11 cellular contexts compared by ENCODE assay signal in genomic region chr19:45215391-45216191, GRCh38. TPM values are rescaled to one million over a fixed set of nuclear protein-coding genes. Genes with fewer than 3 reads are reported as not detected.
DNase-seq lines count a peak whose midpoint lies in the region; ATAC-seq, FAIRE-seq and TF ChIP-seq lines count a peak whose summit lies in the region.
"Had no signal": no experiment of that assay in that cellular context is flagged by ENCODE, and none has a peak within 500 bp of the region (broad histone marks: within the 10 kb centered on the region; RNA-seq: fewer than 3 reads in every experiment).

No MANE protein-coding gene starts in this region.

- H3K36me3 ChIP-seq in keratinocyte (ENCODE audit: control insufficient read depth in 2 of 2, extremely low read depth in 1 of 2, insufficient read depth in 2 of 2, low read length in 2 of 2) (no peaks in the 10 kb centered on the region), thoracic aorta (no peaks in the 10 kb centered on the region)

- H3K27me3 ChIP-seq in keratinocyte (ENCODE audit: control insufficient read depth, extremely low read depth, insufficient read depth, low read length), result no peaks in the 10 kb centered on the region
- no peaks in the 10 kb centered on the region for H3K27me3 ChIP-seq in thoracic aorta (replicated peaks; ENCODE audit: insufficient read depth)

- peaks cover 17% of the 10 kb centered on the region for H3K4me1 ChIP-seq in keratinocyte (ENCODE audit: control insufficient read depth, extremely low read depth, insufficient read depth, low read length)
- peaks cover 6 to 8% of the 10 kb centered on the region in 2 donors for H3K4me1 ChIP-seq in thoracic aorta (ENCODE audit: control insufficient read depth in 1 of 2, low read depth in 2 of 2)

- H3K9me3 Mint-ChIP-seq in WTC11, result no peaks in the 10 kb centered on the region

- no peaks in the 10 kb centered on the region for H4K20me1 ChIP-seq in keratinocyte (ENCODE audit: control insufficient read depth, extremely low read depth, insufficient read depth, low read length)

- dilution Hi-C loops in keratinocyte (cut with MboI; ENCODE audit: extremely low pct_ligation_motif_present, low sequenced_read_pairs), result no loop called here

- no peaks in the 10 kb centered on the region for H3K9me1 ChIP-seq in keratinocyte (ENCODE audit: control insufficient read depth, extremely low read depth, insufficient read depth, low read length)

- peak overlapping the region; percentile 81 for H2AFZ ChIP-seq in keratinocyte (ENCODE audit: control insufficient read depth, low read length)

- H3K4me3 Mint-ChIP-seq in WTC11, result peak overlapping the region; percentile 75

- H3K9me3 ChIP-seq in keratinocyte (ENCODE audit: control insufficient read depth, low read depth, low read length), result no peaks in the 10 kb centered on the region
- H3K9me3 ChIP-seq in thoracic aorta, result no peaks in the 10 kb centered on the region

- H3K36me3 Mint-ChIP-seq in WTC11, result no peaks in the 10 kb centered on the region

- peak; percentile 56 for ATAC-seq in WTC11
- ATAC-seq in thoracic aorta (ENCODE audit: insufficient number of reproducible peaks, low FRiP score, low read depth), result no peak
- ATAC-seq in GM18511 (IDR thresholded peaks at IDR 0.05; ENCODE audit: unreplicated experiment), result no peak

- H3K4me3 ChIP-seq in keratinocyte (ENCODE audit: control insufficient read depth in 2 of 3, extremely low read depth in 1 of 3, insufficient read depth in 2 of 3, low read depth in 1 of 3, low read length in 3 of 3), result no peak overlapping the region
- H3K4me3 ChIP-seq in thoracic aorta, result peak overlapping the region; percentile 7

- TF ChIP-seq CTCF in WTC11 (IDR thresholded peaks at IDR 0.05), result no peak
- no peak for TF ChIP-seq CTCF in keratinocyte (optimal IDR thresholded peaks at IDR 0.05 in 1 of 3, IDR thresholded peaks at IDR 0.05 in 1 of 3, conservative IDR thresholded peaks at IDR 0.05 in 1 of 3; ENCODE audit: extremely low read depth in 1 of 3, insufficient read depth in 2 of 3, low read length in 3 of 3)
- no peak for TF ChIP-seq CTCF in thoracic aorta (IDR thresholded peaks at IDR 0.05)

- POLR2A ChIA-PET in WTC11 (lab: Charles Lee), result no interaction called here

- no peak overlapping the region for H3K27ac ChIP-seq in keratinocyte (ENCODE audit: control insufficient read depth, insufficient read depth, low read length)
- no peak overlapping the region for H3K27ac ChIP-seq in thoracic aorta

- no peak overlapping the region for H3K27ac Mint-ChIP-seq in WTC11

- H3K79me2 ChIP-seq in keratinocyte (ENCODE audit: control insufficient read depth, insufficient read depth, low read length), result no peaks in the 10 kb centered on the region

- H3K27me3 Mint-ChIP-seq in WTC11 (ENCODE audit: low read depth), result peaks cover 62% of the 10 kb centered on the region

- CTCF ChIA-PET in WTC11 (lab: Charles Lee), result no interaction called here

- peak overlapping the region; percentile 75 for H3K4me2 ChIP-seq in keratinocyte (ENCODE audit: control insufficient read depth, extremely low read depth, insufficient read depth, low read depth, low read length)

- no peak for FAIRE-seq in keratinocyte (lab: Jason Lieb, UNC)

- H3K9ac ChIP-seq in keratinocyte (ENCODE audit: control insufficient read depth, extremely low read depth, insufficient read depth, low read length), result peak overlapping the region; percentile 50

- H3K4me1 Mint-ChIP-seq in WTC11, result peaks cover 23% of the 10 kb centered on the region

- peak; percentile 72 for DNase-seq in NCI-H748 (lab: John Stamatoyannopoulos, UW; ENCODE audit: unreplicated experiment)
- no peak for DNase-seq in NCI-H748 treated with DMSO at 0.1 percent for 48 hours (lab: John Stamatoyannopoulos, UW)
- peak; percentile 54 for DNase-seq in WTC11 (ENCODE audit: low spot score)
- DNase-seq in keratinocyte (ENCODE audit: low read depth, low spot score), result no peak
- no peak for DNase-seq in thoracic aorta (ENCODE audit: low spot score)
- DNase-seq in HuH-7.5 (ENCODE audit: low spot score), result no peak
- DNase-seq in occipital lobe (lab: John Stamatoyannopoulos, UW), result no peak
- DNase-seq: foreskin melanocyte; stimulated activated CD8-positive, alpha-beta memory T cell treated with anti-CD3 and anti-CD28 coated beads, Interleukin-4, amount 100 ng/mL, for 48 hours had no signal

TF ChIP-seq in WTC11, 78 proteins besides CTCF, POLR2A, EP300 and RAD21:
- TF ChIP-seq TEAD4 (CRISPR knock-in tag; IDR thresholded peaks at IDR 0.05) (no peak), MAX (CRISPR knock-in tag; IDR thresholded peaks at IDR 0.05) (peak; percentile 41; the same call in 1 of the 2 replicates), KAT7 (CRISPR knock-in tag; IDR thresholded peaks at IDR 0.05; ENCODE audit: borderline replicate concordance) (peak; percentile 86; the same call in 1 of the 2 replicates)

RNA-seq across cellular contexts. Expression of gene EXOC3L2, which starts 29.6 kb away (rescaled TPM):
- total RNA-seq in WTC11 (2021), result 2.7 to 3.5 TPM (median 3.1 TPM) in 3 replicates
- 0.08 to 0.28 TPM (median 0.09 TPM) in 3 replicates for polyA plus RNA-seq in keratinocyte
- polyA plus RNA-seq in keratinocyte (2011; ENCODE audit: low read depth), result not detected
- 0.07 and 0.26 TPM in 2 replicates for polyA plus RNA-seq in keratinocyte (2011; cell fraction: cytosol; rRNA removed)
- polyA plus RNA-seq in keratinocyte (2011; cell fraction: nucleus; rRNA removed), result 0.04 and 0.15 TPM in 2 replicates
- 0.17 and 0.47 TPM in 2 replicates for polyA plus RNA-seq in keratinocyte (2012; ENCODE audit: low replicate concordance)
- polyA minus RNA-seq in keratinocyte, result 0.33 TPM in 1 of 3 replicates, not detected in the others
- not detected for polyA minus RNA-seq in keratinocyte (2011; cell fraction: cytosol; rRNA and poly(A)+ RNA removed)
- not detected in 2 replicates for polyA minus RNA-seq in keratinocyte (2011; cell fraction: nucleus; rRNA and poly(A)+ RNA removed)
- 1 to 10 TPM; 2.2 to 2.4 TPM for total RNA-seq in thoracic aorta
- not detected for total RNA-seq in occipital lobe
- total RNA-seq: renal cortical epithelial cell had no signal

RNA-seq across cellular contexts. Expression of gene MARK4, which starts 35.5 kb away (rescaled TPM):
- 58.5 to 60.8 TPM (median 58.6 TPM) in 3 replicates for total RNA-seq in WTC11 (2021)
- 16.9 to 38.0 TPM (median 19.7 TPM) in 3 replicates for polyA plus RNA-seq in keratinocyte
- polyA plus RNA-seq in keratinocyte (2011; ENCODE audit: low read depth), result 61.7 TPM
- 29.2 and 34.8 TPM in 2 replicates for polyA plus RNA-seq in keratinocyte (2011; cell fraction: cytosol; rRNA removed)
- polyA plus RNA-seq in keratinocyte (2011; cell fraction: nucleus; rRNA removed), result 42.3 and 53.8 TPM in 2 replicates
- 37.5 and 39.9 TPM in 2 replicates for polyA plus RNA-seq in keratinocyte (2012; ENCODE audit: low replicate concordance)
- 33.0 to 71.5 TPM (median 34.9 TPM) in 3 replicates for polyA minus RNA-seq in keratinocyte
- polyA minus RNA-seq in keratinocyte (2011; cell fraction: cytosol; rRNA and poly(A)+ RNA removed), result 29.9 TPM
- polyA minus RNA-seq in keratinocyte (2011; cell fraction: nucleus; rRNA and poly(A)+ RNA removed), result 14.9 and 35.7 TPM in 2 replicates
- total RNA-seq in thoracic aorta, result 10 to 100 TPM; 24.1 to 36.2 TPM
- 19.2 TPM for total RNA-seq in occipital lobe

RNA-seq across cellular contexts. Expression of gene BLOC1S3, which starts 37.0 kb away (rescaled TPM):
- total RNA-seq in WTC11 (2021) (9.0 to 10.8 TPM (median 10.0 TPM) in 3 replicates), thoracic aorta (10 to 100 TPM; 20.7 to 21.4 TPM), occipital lobe (3.1 TPM)
- 5.1 to 8.3 TPM (median 6.9 TPM) in 3 replicates for polyA plus RNA-seq in keratinocyte
- polyA plus RNA-seq in keratinocyte (2011; ENCODE audit: low read depth), result 7.0 TPM
- 4.7 and 5.1 TPM in 2 replicates for polyA plus RNA-seq in keratinocyte (2011; cell fraction: cytosol; rRNA removed)
- polyA plus RNA-seq in keratinocyte (2011; cell fraction: nucleus; rRNA removed), result 10.5 and 13.2 TPM in 2 replicates
- polyA plus RNA-seq in keratinocyte (2012; ENCODE audit: low replicate concordance), result 8.8 and 15.1 TPM in 2 replicates
- 11.0 to 17.3 TPM (median 11.4 TPM) in 3 replicates for polyA minus RNA-seq in keratinocyte
- 19.2 TPM for polyA minus RNA-seq in keratinocyte (2011; cell fraction: cytosol; rRNA and poly(A)+ RNA removed)
- 4.0 and 5.4 TPM in 2 replicates for polyA minus RNA-seq in keratinocyte (2011; cell fraction: nucleus; rRNA and poly(A)+ RNA removed)

RNA-seq across cellular contexts. Expression of gene TRAPPC6A, which starts 37.6 kb away (rescaled TPM):
- total RNA-seq in WTC11 (2021) (59.7 to 75.8 TPM (median 67.1 TPM) in 3 replicates), thoracic aorta (1 to 10 TPM; 6.6 to 8.3 TPM), occipital lobe (2.2 TPM)
- polyA plus RNA-seq in keratinocyte, result 4.7 to 7.9 TPM (median 7.1 TPM) in 3 replicates
- 0.36 TPM for polyA plus RNA-seq in keratinocyte (2011; ENCODE audit: low read depth)
- 5.4 and 8.0 TPM in 2 replicates for polyA plus RNA-seq in keratinocyte (2011; cell fraction: cytosol; rRNA removed)
- polyA plus RNA-seq in keratinocyte (2011; cell fraction: nucleus; rRNA removed), result 3.9 and 5.2 TPM in 2 replicates
- 7.8 and 8.3 TPM in 2 replicates for polyA plus RNA-seq in keratinocyte (2012; ENCODE audit: low replicate concordance)
- polyA minus RNA-seq in keratinocyte, result 0.62 to 2.7 TPM (median 0.93 TPM) in 3 replicates
- polyA minus RNA-seq in keratinocyte (2011; cell fraction: cytosol; rRNA and poly(A)+ RNA removed), result 5.8 TPM
- polyA minus RNA-seq in keratinocyte (2011; cell fraction: nucleus; rRNA and poly(A)+ RNA removed), result 1.9 TPM in 1 of 2 replicates, not detected in the other

RNA-seq across cellular contexts. Expression of gene NKPD1, which starts 54.8 kb away (rescaled TPM):
- total RNA-seq in WTC11 (2021) (0.57 to 1.1 TPM (median 0.76 TPM) in 3 replicates), thoracic aorta (under 1 TPM; 0.49 to 0.81 TPM), occipital lobe (0.47 TPM)
- polyA plus RNA-seq in keratinocyte, result 0.20 to 1.2 TPM (median 0.37 TPM) in 3 replicates
- 3.3 TPM for polyA plus RNA-seq in keratinocyte (2011; ENCODE audit: low read depth)
- polyA plus RNA-seq in keratinocyte (2011; cell fraction: cytosol; rRNA removed), result 0.10 and 0.26 TPM in 2 replicates
- polyA plus RNA-seq in keratinocyte (2011; cell fraction: nucleus; rRNA removed), result 0.65 and 0.75 TPM in 2 replicates
- polyA plus RNA-seq in keratinocyte (2012; ENCODE audit: low replicate concordance), result 0.29 and 10.6 TPM in 2 replicates
- 0.19 to 0.76 TPM (median 0.52 TPM) in 3 replicates for polyA minus RNA-seq in keratinocyte
- polyA minus RNA-seq in keratinocyte (2011; cell fraction: cytosol; rRNA and poly(A)+ RNA removed), result 2.1 TPM
- 1.8 and 2.7 TPM in 2 replicates for polyA minus RNA-seq in keratinocyte (2011; cell fraction: nucleus; rRNA and poly(A)+ RNA removed)

Comparison
In these comparisons a context has a peak if more than half of its experiments do, and no peak if none do; other contexts are left out.
1. DNase-seq: peak in NCI-H748 (single experiment) and WTC11 (single experiment); none in NCI-H748 treated with DMSO at 0.1 percent for 48 hours (single experiment), keratinocyte (single experiment), thoracic aorta (single experiment), HuH-7.5 (single experiment) and occipital lobe (single experiment).